ENCODE assay signal across 8 cellular contexts in genomic region chr11:66313321-66314185, GRCh38. TPM values are rescaled to one million over a fixed set of nuclear protein-coding genes. Genes with fewer than 3 reads are reported as not detected.
DNase-seq lines count a peak whose midpoint lies in the region; ATAC-seq and TF ChIP-seq lines count a peak whose summit lies in the region.

No MANE protein-coding gene starts in this region.

- TF ChIP-seq CTCF in Caco-2 (IDR thresholded peaks at IDR 0.05; ENCODE audit: insufficient read depth in 1 of 2, low read depth in 1 of 2, low read length in 1 of 2, severe bottlenecking in 1 of 2, unreplicated experiment in 1 of 2) (peak in 1 of 2 experiments; percentile 19), ovary (IDR thresholded peaks at IDR 0.05) (no peak)

- H3K9me3 ChIP-seq in Caco-2 (no peaks in the 10 kb centered on the region), SK-N-MC (ENCODE audit: low read depth, low read length) (no peaks in the 10 kb centered on the region), ovary (no peaks in the 10 kb centered on the region)

- intact Hi-C loops in Caco-2 (cut with micrococcal nuclease; ENCODE audit: unreplicated experiment): loop anchor here (2.0 kb wide), 1 partner anchor 31 kb away; the partner anchor contains the start of gene BRMS1
- intact Hi-C loops in ovary (cut with DNase I): no loop called here

- no peak for ATAC-seq in GM19467 (IDR thresholded peaks at IDR 0.05; ENCODE audit: unreplicated experiment)

- peaks cover under 1% of the 10 kb centered on the region for H3K9me3 Mint-ChIP-seq in Caco-2 (ENCODE audit: unreplicated experiment)

- WGBS in ovary, 3 donors: 9 to 14% (median 14%) methylated on average over 36 to 38 of the region's 38 CpGs

- POLR2A ChIA-PET in Caco-2 (lab: Charles Lee): interaction anchor here (0.5 to 2.3 kb wide), 8 partner anchors 16 to 425 kb away, joined by 3 to 34 read pairs (median 6); partner anchors contain the start of genes BANF1, BRMS1, EIF1AD and FIBP

- peak overlapping the region; percentile 76 for H3K9ac ChIP-seq in SK-N-MC (ENCODE audit: insufficient read length)

- peaks cover 4% of the 10 kb centered on the region for H3K4me1 Mint-ChIP-seq in Caco-2 (ENCODE audit: low read depth, unreplicated experiment)

- DNase-seq in Caco-2 (peak in 1 of 2 experiments; percentile 40), SK-N-MC (ENCODE audit: low read depth, low spot score) (no peak), fibroblast of peridontal ligament (ENCODE audit: extremely low read depth) (peak; percentile 45), ovary (peak in 1 of 5 donors; percentile 42), NCI-H524 (lab: John Stamatoyannopoulos, UW) (no peak), HuH-7.5 (ENCODE audit: low spot score) (no peak)
- DNase-seq in stimulated activated CD4-positive, alpha-beta T cell treated with anti-CD3 and anti-CD28 coated beads, Interleukin-4, amount 100 ng/mL, for 4 hours: no peak

- H3K4me3 ChIP-seq in Caco-2 (ENCODE audit: low read depth, low read length) (peak overlapping the region; percentile 26), SK-N-MC (peak overlapping the region; percentile 86), ovary (peak overlapping the region; percentile 54)

- CTCF ChIA-PET in Caco-2 (lab: Charles Lee): interaction anchor here (0.5 to 3.4 kb wide), 23 partner anchors 9 to 428 kb away, joined by 3 to 90 read pairs (median 5); partner anchors contain the start of genes MRPL11, RAB1B, RIN1 and SLC29A2

- H3K36me3 Mint-ChIP-seq in Caco-2 (ENCODE audit: insufficient read depth, unreplicated experiment): peaks cover 17% of the 10 kb centered on the region

- BruUV-seq in Caco-2 (replicated peaks; lab: Mats Ljungman, UMichigan): no TSS peak

- TF ChIP-seq POLR2A in ovary (IDR thresholded peaks at IDR 0.05): no peak

- peak overlapping the region; percentile 91 for H3K27ac Mint-ChIP-seq in Caco-2 (ENCODE audit: unreplicated experiment)

- no peaks in the 10 kb centered on the region for H3K27me3 ChIP-seq in Caco-2 (replicated peaks; ENCODE audit: control insufficient read depth, insufficient read depth, low read length)
- H3K27me3 ChIP-seq in ovary: no peaks in the 10 kb centered on the region

- no peaks in the 10 kb centered on the region for H3K27me3 Mint-ChIP-seq in Caco-2 (ENCODE audit: insufficient read depth, unreplicated experiment)

- TF ChIP-seq EP300 in ovary (IDR thresholded peaks at IDR 0.05): no peak

- peak overlapping the region; percentile 99 for H3K27ac ChIP-seq in SK-N-MC
- H3K27ac ChIP-seq in ovary: peak overlapping the region; percentile 65 to 79

- H3K4me3 Mint-ChIP-seq in Caco-2 (ENCODE audit: unreplicated experiment): peak overlapping the region; percentile 87

- H3K4me1 ChIP-seq in Caco-2 (peaks cover 26% of the 10 kb centered on the region), ovary (ENCODE audit: insufficient read depth) (peaks cover 33% of the 10 kb centered on the region)

- no peaks in the 10 kb centered on the region for H3K36me3 ChIP-seq in Caco-2 (ENCODE audit: control insufficient read depth, insufficient read depth, low read length)
- no peaks in the 10 kb centered on the region for H3K36me3 ChIP-seq in SK-N-MC (ENCODE audit: insufficient read depth, low read length)
- H3K36me3 ChIP-seq in ovary: no peaks in the 10 kb centered on the region

RNA-seq across cellular contexts. Expression of gene CD248, which starts 3.3 kb away (rescaled TPM):
- total RNA-seq in Caco-2 (2022) (0.27 TPM in 1 of 2 replicates, not detected in the other), ovary (10 to 100 TPM in 6 of 7 donors, 1 to 10 TPM in 1; 4.9 to 47.9 (median 19.9) TPM)
- 10 to 100 TPM in 1 of 2 donors, 1 to 10 TPM in 1; 6.3 to 17.2 TPM for polyA plus RNA-seq in ovary

RNA-seq across cellular contexts. Expression of gene TMEM151A, which starts 21.9 kb away (rescaled TPM):
- total RNA-seq in Caco-2 (2022) (0.68 and 0.88 TPM in 2 replicates), ovary (10 to 100 TPM in 1 of 7 donors, under 1 TPM in 3, not detected in 3; 0.20 to 10.8 (median 0.60) TPM)
- under 1 TPM in 1 of 2 donors, not detected in 1; 0.15 TPM for polyA plus RNA-seq in ovary

RNA-seq across cellular contexts. Expression of gene RIN1, which starts 22.7 kb away (rescaled TPM):
- 11.7 and 12.7 TPM in 2 replicates for total RNA-seq in Caco-2 (2022)
- total RNA-seq in ovary: 1 to 10 TPM; 1.8 to 9.5 (median 6.3) TPM
- polyA plus RNA-seq in ovary: 1 to 10 TPM in 1 of 2 donors, under 1 TPM in 1; 0.52 to 3.5 TPM

RNA-seq across cellular contexts. Expression of gene YIF1A, which starts 24.6 kb away (rescaled TPM):
- total RNA-seq in Caco-2 (2022): 140 and 159 TPM in 2 replicates
- total RNA-seq in ovary: 10 to 100 TPM; 43.8 to 91.0 (median 67.5) TPM
- polyA plus RNA-seq in ovary: 10 to 100 TPM; 39.3 to 63.9 TPM

RNA-seq across cellular contexts. Expression of gene BRMS1, which starts 31.4 kb away (rescaled TPM):
- 58.1 and 58.2 TPM in 2 replicates for total RNA-seq in Caco-2 (2022)
- 10 to 100 TPM; 19.9 to 32.2 (median 23.4) TPM for total RNA-seq in ovary
- 10 to 100 TPM; 17.5 to 31.0 TPM for polyA plus RNA-seq in ovary

Comparison
In these comparisons a context has a peak if more than half of its experiments do, and no peak if none do; other contexts are left out.
1. H3K4me3 ChIP-seq: peak in every context shown above with its lines; median percentile 86 in SK-N-MC; 54 in ovary; 26 in Caco-2.